1 cellular context compared by ENCODE assay signal in the genomic region with DNA sequence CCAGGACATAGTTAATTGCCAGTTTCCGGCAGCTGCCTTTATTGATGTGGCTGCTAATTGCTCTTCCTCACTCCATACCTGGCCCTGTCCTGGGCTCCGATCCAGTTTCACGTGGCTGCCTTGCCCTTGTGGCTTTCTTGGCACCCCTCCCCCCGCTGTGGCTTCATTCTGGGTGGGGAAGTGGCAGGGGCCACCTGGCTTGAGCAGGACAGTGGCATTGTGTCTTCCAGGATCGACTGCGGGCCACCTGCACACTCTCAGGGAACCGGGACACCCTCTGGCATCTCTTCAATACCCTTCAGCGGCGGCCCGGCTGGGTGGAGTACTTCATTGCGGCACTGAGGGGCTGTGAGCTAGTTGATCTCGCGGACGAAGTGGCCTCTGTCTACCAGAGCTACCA.
TF ChIP-seq lines count a peak whose summit lies in the region.

No MANE protein-coding gene starts in this region.

TF ChIP-seq in GM23338, 12 proteins besides CTCF, POLR2A, EP300 and RAD21 (continued from another document):
- TF ChIP-seq, protein P1, sequence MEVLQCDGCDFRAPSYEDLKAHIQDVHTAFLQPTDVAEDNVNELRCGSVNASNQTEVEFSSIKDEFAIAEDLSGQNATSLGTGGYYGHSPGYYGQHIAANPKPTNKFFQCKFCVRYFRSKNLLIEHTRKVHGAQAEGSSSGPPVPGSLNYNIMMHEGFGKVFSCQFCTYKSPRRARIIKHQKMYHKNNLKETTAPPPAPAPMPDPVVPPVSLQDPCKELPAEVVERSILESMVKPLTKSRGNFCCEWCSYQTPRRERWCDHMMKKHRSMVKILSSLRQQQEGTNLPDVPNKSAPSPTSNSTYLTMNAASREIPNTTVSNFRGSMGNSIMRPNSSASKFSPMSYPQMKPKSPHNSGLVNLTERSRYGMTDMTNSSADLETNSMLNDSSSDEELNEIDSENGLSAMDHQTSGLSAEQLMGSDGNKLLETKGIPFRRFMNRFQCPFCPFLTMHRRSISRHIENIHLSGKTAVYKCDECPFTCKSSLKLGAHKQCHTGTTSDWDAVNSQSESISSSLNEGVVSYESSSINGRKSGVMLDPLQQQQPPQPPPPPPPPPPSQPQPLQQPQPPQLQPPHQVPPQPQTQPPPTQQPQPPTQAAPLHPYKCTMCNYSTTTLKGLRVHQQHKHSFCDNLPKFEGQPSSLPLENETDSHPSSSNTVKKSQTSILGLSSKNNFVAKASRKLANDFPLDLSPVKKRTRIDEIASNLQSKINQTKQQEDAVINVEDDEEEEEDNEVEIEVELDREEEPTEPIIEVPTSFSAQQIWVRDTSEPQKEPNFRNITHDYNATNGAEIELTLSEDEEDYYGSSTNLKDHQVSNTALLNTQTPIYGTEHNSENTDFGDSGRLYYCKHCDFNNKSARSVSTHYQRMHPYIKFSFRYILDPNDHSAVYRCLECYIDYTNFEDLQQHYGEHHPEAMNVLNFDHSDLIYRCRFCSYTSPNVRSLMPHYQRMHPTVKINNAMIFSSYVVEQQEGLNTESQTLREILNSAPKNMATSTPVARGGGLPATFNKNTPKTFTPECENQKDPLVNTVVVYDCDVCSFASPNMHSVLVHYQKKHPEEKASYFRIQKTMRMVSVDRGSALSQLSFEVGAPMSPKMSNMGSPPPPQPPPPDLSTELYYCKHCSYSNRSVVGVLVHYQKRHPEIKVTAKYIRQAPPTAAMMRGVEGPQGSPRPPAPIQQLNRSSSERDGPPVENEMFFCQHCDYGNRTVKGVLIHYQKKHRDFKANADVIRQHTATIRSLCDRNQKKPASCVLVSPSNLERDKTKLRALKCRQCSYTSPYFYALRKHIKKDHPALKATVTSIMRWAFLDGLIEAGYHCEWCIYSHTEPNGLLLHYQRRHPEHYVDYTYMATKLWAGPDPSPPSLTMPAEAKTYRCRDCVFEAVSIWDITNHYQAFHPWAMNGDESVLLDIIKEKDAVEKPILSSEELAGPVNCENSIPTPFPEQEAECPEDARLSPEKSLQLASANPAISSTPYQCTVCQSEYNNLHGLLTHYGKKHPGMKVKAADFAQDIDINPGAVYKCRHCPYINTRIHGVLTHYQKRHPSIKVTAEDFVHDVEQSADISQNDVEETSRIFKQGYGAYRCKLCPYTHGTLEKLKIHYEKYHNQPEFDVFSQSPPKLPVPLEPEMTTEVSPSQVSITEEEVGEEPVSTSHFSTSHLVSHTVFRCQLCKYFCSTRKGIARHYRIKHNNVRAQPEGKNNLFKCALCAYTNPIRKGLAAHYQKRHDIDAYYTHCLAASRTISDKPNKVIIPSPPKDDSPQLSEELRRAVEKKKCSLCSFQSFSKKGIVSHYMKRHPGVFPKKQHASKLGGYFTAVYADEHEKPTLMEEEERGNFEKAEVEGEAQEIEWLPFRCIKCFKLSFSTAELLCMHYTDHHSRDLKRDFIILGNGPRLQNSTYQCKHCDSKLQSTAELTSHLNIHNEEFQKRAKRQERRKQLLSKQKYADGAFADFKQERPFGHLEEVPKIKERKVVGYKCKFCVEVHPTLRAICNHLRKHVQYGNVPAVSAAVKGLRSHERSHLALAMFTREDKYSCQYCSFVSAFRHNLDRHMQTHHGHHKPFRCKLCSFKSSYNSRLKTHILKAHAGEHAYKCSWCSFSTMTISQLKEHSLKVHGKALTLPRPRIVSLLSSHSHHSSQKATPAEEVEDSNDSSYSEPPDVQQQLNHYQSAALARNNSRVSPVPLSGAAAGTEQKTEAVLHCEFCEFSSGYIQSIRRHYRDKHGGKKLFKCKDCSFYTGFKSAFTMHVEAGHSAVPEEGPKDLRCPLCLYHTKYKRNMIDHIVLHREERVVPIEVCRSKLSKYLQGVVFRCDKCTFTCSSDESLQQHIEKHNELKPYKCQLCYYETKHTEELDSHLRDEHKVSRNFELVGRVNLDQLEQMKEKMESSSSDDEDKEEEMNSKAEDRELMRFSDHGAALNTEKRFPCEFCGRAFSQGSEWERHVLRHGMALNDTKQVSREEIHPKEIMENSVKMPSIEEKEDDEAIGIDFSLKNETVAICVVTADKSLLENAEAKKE (CRISPR knock-in tag; IDR thresholded peaks at IDR 0.05): no peak
- no peak for TF ChIP-seq JUNB (IDR thresholded peaks at IDR 0.05; ENCODE audit: unreplicated experiment)
- TF ChIP-seq, protein P2, sequence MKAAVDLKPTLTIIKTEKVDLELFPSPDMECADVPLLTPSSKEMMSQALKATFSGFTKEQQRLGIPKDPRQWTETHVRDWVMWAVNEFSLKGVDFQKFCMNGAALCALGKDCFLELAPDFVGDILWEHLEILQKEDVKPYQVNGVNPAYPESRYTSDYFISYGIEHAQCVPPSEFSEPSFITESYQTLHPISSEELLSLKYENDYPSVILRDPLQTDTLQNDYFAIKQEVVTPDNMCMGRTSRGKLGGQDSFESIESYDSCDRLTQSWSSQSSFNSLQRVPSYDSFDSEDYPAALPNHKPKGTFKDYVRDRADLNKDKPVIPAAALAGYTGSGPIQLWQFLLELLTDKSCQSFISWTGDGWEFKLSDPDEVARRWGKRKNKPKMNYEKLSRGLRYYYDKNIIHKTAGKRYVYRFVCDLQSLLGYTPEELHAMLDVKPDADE (IDR thresholded peaks at IDR 0.05): no peak
- TF ChIP-seq POLR2AphosphoS5 (IDR thresholded peaks at IDR 0.05; ENCODE audit: low read depth): no peak
- TF ChIP-seq NANOG (IDR thresholded peaks at IDR 0.05; ENCODE audit: borderline replicate concordance): no peak
- TF ChIP-seq ZNF114 (CRISPR knock-in tag; IDR thresholded peaks at IDR 0.05): no peak
- no peak for TF ChIP-seq EZH2phosphoT487 (IDR thresholded peaks at IDR 0.05; ENCODE audit: unreplicated experiment)
TF ChIP-seq in GM23338: peak in this region for 0.
